24 cellular contexts compared by ENCODE assay signal in genomic region chr19:31419871-31420430, GRCh38.
A peak's percentile ranks its signal among the peaks of the same experiment; 100 is the strongest.
DNase-seq lines count a peak whose midpoint lies in the region; FAIRE-seq and TF ChIP-seq lines count a peak whose summit lies in the region.
"Had no signal": no experiment of that assay in that cellular context is flagged by ENCODE, and none has a peak within 500 bp of the region (broad histone marks: within the 10 kb centered on the region; RNA-seq: fewer than 3 reads in every experiment).

No MANE protein-coding gene starts in this region.

- no peak overlapping the region for H2AFZ ChIP-seq in H1 (ENCODE audit: low read length)
- H2AFZ ChIP-seq: GM23248 had no signal

- H3K56ac ChIP-seq in H1 (replicated peaks; ENCODE audit: insufficient read length, low read depth, low read length) = peak overlapping the region; percentile 66

- peak; percentile 69 for FAIRE-seq in H1 (lab: Jason Lieb, UNC)
- FAIRE-seq: D721Med, G401.6, GM12878 had no signal

- H2BK5ac ChIP-seq in H1 (ENCODE audit: low read depth, low read length) = peak overlapping the region; percentile 97

- no peaks in the 10 kb centered on the region for H3K27me3 ChIP-seq in H1 (replicated peaks in 1 of 4; ENCODE audit: control insufficient read depth in 3 of 4, extremely low read depth in 1 of 4, insufficient read depth in 3 of 4, low read length in 3 of 4)
- no peaks in the 10 kb centered on the region for H3K27me3 ChIP-seq in iPS-18a (ENCODE audit: control insufficient read depth, insufficient read depth, low read length)
- peaks cover 11% of the 10 kb centered on the region for H3K27me3 ChIP-seq in suprapubic skin
- H3K27me3 ChIP-seq in transverse colon = no peaks in the 10 kb centered on the region

- no peak overlapping the region for H3K14ac ChIP-seq in H1 (ENCODE audit: insufficient read length)

- H4K5ac ChIP-seq in H1 (ENCODE audit: insufficient read length, low read depth, low read length) = peak overlapping the region; percentile 71

- H4K20me1 ChIP-seq in H1 (replicated peaks in 1 of 2; ENCODE audit: control insufficient read depth in 1 of 2, insufficient read depth in 2 of 2, low read length in 2 of 2) = no peaks in the 10 kb centered on the region

- H3K27ac ChIP-seq in H1 (ENCODE audit: low read depth, low read length) (peak overlapping the region; percentile 91), iPS-18a (ENCODE audit: low read length) (peak overlapping the region; percentile 61), suprapubic skin (no peak overlapping the region), transverse colon (no peak overlapping the region)
- H3K27ac ChIP-seq: 22Rv1, GM23248, HL-60, RWPE1 had no signal

- peak overlapping the region; percentile 56 for H3K18ac ChIP-seq in H1 (ENCODE audit: extremely low read depth, low read length)

- H2BK15ac ChIP-seq in H1 (ENCODE audit: low read length) = no peak overlapping the region

- H3K9me3 ChIP-seq in H1 (ENCODE audit: insufficient read depth in 2 of 2, low read depth in 1 of 2, low read length in 1 of 2) (no peaks in the 10 kb centered on the region), iPS-18a (ENCODE audit: control insufficient read depth, low read depth, low read length) (no peaks in the 10 kb centered on the region), suprapubic skin (no peaks in the 10 kb centered on the region), transverse colon (no peaks in the 10 kb centered on the region)

- H3K4me3 ChIP-seq in H1 (ENCODE audit: extremely low read depth in 1 of 4, insufficient read depth in 2 of 4, low read depth in 3 of 4, low read length in 4 of 4) (peak overlapping the region in 1 of 4 experiments; percentile 41; a peak in 2 of 8 replicates), iPS-18a (ENCODE audit: low read length) (peak overlapping the region; percentile 27), suprapubic skin (no peak overlapping the region), transverse colon (no peak overlapping the region)
- H3K4me3 ChIP-seq: GM12878, GM23248 had no signal

- in situ Hi-C loops in transverse colon (cut with MboI; ENCODE audit: low pct_ligation_motif_present in 1 of 4, low pct_unique_long_range_greater_than_20kb in 1 of 4, low sequenced_read_pairs in 3 of 4) = no loop called here

- peak overlapping the region; percentile 32; the same call in 1 of the 2 replicates for H2AK5ac ChIP-seq in H1 (ENCODE audit: low read depth, low read length)

- TF ChIP-seq EP300 in H1 (IDR thresholded peaks at IDR 0.05; ENCODE audit: borderline replicate concordance in 1 of 2, low read depth in 2 of 2, low read length in 2 of 2) (no peak), suprapubic skin (IDR thresholded peaks at IDR 0.05) (no peak), transverse colon (IDR thresholded peaks at IDR 0.05; ENCODE audit: low read depth) (no peak)

- peak overlapping the region; percentile 96 for H3K4ac ChIP-seq in H1 (replicated peaks; ENCODE audit: insufficient read length, low read depth, low read length)

- H3K4me1 ChIP-seq in H1 (replicated peaks in 1 of 4; ENCODE audit: control insufficient read depth in 3 of 4, insufficient read depth in 4 of 4, low read length in 3 of 4) (peaks cover 14 to 47% (median 40%) of the 10 kb centered on the region in 4 experiments), iPS-18a (ENCODE audit: control insufficient read depth, low read depth, low read length) (peaks cover 57% of the 10 kb centered on the region), suprapubic skin (no peaks in the 10 kb centered on the region), transverse colon (no peaks in the 10 kb centered on the region)

- TF ChIP-seq POLR2A in H1 (IDR thresholded peaks at IDR 0.05; ENCODE audit: control extremely low read depth in 1 of 2, low read depth in 2 of 2, low read length in 2 of 2) (no peak; a peak in 1 of 3 replicates), suprapubic skin (IDR thresholded peaks at IDR 0.05) (no peak), transverse colon (IDR thresholded peaks at IDR 0.05) (no peak)

- no peaks in the 10 kb centered on the region for H3K79me1 ChIP-seq in H1 (ENCODE audit: low read depth, low read length)

- H4K91ac ChIP-seq in H1 (replicated peaks; ENCODE audit: insufficient read length, low read length) = peak overlapping the region; percentile 100

- CTCF ChIA-PET in H1 (lab: Charles Lee; ENCODE audit: partially characterized antibody) = interaction anchor here (0.6 to 2.2 kb wide), 8 partner anchors 10 to 978 kb away, joined by 3 to 5 read pairs (median 4); no protein-coding TSS in a partner anchor

- no peak overlapping the region for H3K23ac ChIP-seq in H1 (ENCODE audit: insufficient read length)

- POLR2A ChIA-PET in H1 (lab: Charles Lee; ENCODE audit: partially characterized antibody) = interaction anchor here (1.2 to 3.7 kb wide), 15 partner anchors 8 to 920 kb away, joined by 3 to 26 read pairs (median 7); no protein-coding TSS in a partner anchor

- 0 out of 2 replicates have a peak, but pooled peaks cover 2% of the 10 kb centered on the region for H3K23me2 ChIP-seq in H1 (ENCODE audit: low read depth, low read length)

- peak overlapping the region in 1 of 4 experiments; percentile 54; a peak in 3 of 7 replicates for H3K9ac ChIP-seq in H1 (replicated peaks in 1 of 4; ENCODE audit: extremely low read depth in 1 of 4, low read depth in 3 of 4, low read length in 3 of 4)
- H3K9ac ChIP-seq in iPS-18a (ENCODE audit: low read length) = peak overlapping the region; percentile 24
- H3K9ac ChIP-seq: GM23248 had no signal

- peak overlapping the region; percentile 32 for H2BK12ac ChIP-seq in H1 (ENCODE audit: low read depth, low read length)

- H3K4me2 ChIP-seq in H1 (ENCODE audit: insufficient read depth in 1 of 2, low read depth in 2 of 2, low read length in 2 of 2) = peak overlapping the region; percentile 61 to 73

- TF ChIP-seq CTCF in H1 (IDR thresholded peaks at IDR 0.05; ENCODE audit: control extremely low read depth in 1 of 3, insufficient read depth in 1 of 3, low read depth in 1 of 3, low read length in 3 of 3) = no peak
- TF ChIP-seq CTCF in suprapubic skin (IDR thresholded peaks at IDR 0.05) = no peak
- TF ChIP-seq CTCF in transverse colon (IDR thresholded peaks at IDR 0.05) = no peak

- H2BK120ac ChIP-seq in H1 (replicated peaks; ENCODE audit: low read depth, low read length) = peak overlapping the region; percentile 100

- intact Hi-C loops in transverse colon (cut with DNase I; ENCODE audit: low total_unique reads) = no loop called here

- peak overlapping the region; percentile 72 for H2BK20ac ChIP-seq in H1 (ENCODE audit: low read length)

- H3K36me3 ChIP-seq in H1 (ENCODE audit: control insufficient read depth in 2 of 4, insufficient read depth in 4 of 4, low read length in 3 of 4) (no peaks in the 10 kb centered on the region), iPS-18a (ENCODE audit: control insufficient read depth, low read depth, low read length) (no peaks in the 10 kb centered on the region), suprapubic skin (no peaks in the 10 kb centered on the region), transverse colon (no peaks in the 10 kb centered on the region)

- 34% methylated on average over 10 of the region's 10 CpGs; no CpG with 5 or more reads in 1 of the 2 experiments for whole genome bisulfite sequencing in H1 (ENCODE audit: extremely low coverage in 1 of 2, insufficient coverage in 1 of 2, insufficient read length in 1 of 2, insufficient replicate concordance in 2 of 2, low coverage in 1 of 2, low lambda C conversion rate in 2 of 2, missing lambda C conversion rate in 1 of 2), 2 experiments
- WGBS in suprapubic skin = 88% methylated on average over 10 of the region's 10 CpGs
- 82 to 90% methylated on average over 6 to 10 of the region's 10 CpGs for WGBS in transverse colon (ENCODE audit: low coverage in 1 of 2), 2 donors

- no peaks in the 10 kb centered on the region for H3K79me2 ChIP-seq in H1 (ENCODE audit: control insufficient read depth in 1 of 2, insufficient read depth in 2 of 2, low read length in 2 of 2)

- DNase-seq in NCI-H82 (lab: John Stamatoyannopoulos, UW) = peak; percentile 22
- no peak for DNase-seq in NCI-H82 treated with DMSO at 0.1 percent for 48 hours (lab: John Stamatoyannopoulos, UW; ENCODE audit: unreplicated experiment)
- DNase-seq in H1 (ENCODE audit: low read depth in 1 of 2, low spot score in 2 of 2) = peak in 1 of 2 experiments; percentile 52
- no peak for DNase-seq in suprapubic skin (ENCODE audit: low spot score in 2 of 2)
- DNase-seq in SIG-M5 treated with dmso at 0.1 percent for 504 hours (lab: John Stamatoyannopoulos, UW; ENCODE audit: unreplicated experiment) = no peak
- no peak for DNase-seq in NCI-H2029 treated with DMSO at 0.1 percent for 48 hours (lab: John Stamatoyannopoulos, UW)
- no peak for DNase-seq in transverse colon
- DNase-seq: GM23248, KBM-7, MV-4-11, NCI-H1105, NCI-H1436 treated with DMSO at 0.1 percent for 48 hours, NCI-H187 treated with DMSO at 0.1 percent for 48 hours, NCI-H2107, NCI-H446, NCI-H526, SHP77 had no signal

- no peak for TF ChIP-seq RAD21 in H1 (IDR thresholded peaks at IDR 0.05 in 1 of 2, conservative IDR thresholded peaks at IDR 0.05 in 1 of 2; ENCODE audit: low read depth in 2 of 2, low read length in 2 of 2)

- no peak overlapping the region for H4K8ac ChIP-seq in H1 (ENCODE audit: extremely low read depth, insufficient read depth, low read length)

TF ChIP-seq in H1, 55 proteins besides CTCF, POLR2A, EP300 and RAD21:
- TF ChIP-seq KDM1A (IDR thresholded peaks at IDR 0.05; ENCODE audit: borderline replicate concordance, low read length) = 0 out of 2 replicates have a peak, but pooled peaks have one; percentile 38
- no peak for TF ChIP-seq BCL11A (IDR thresholded peaks at IDR 0.05; ENCODE audit: low read depth in 2 of 2, low read length in 2 of 2)

Comparison
In these comparisons a context has a peak if more than half of its experiments do, and no peak if none do; other contexts are left out.
1. H3K27ac ChIP-seq: peak in H1 (single experiment) and iPS-18a (single experiment); none in suprapubic skin (single experiment) and transverse colon (0 of 4).